1 cellular context compared by ENCODE assay signal in genomic region chr14:58287607-58288042, GRCh38.
TF ChIP-seq lines count a peak whose summit lies in the region.

No MANE protein-coding gene starts in this region.

TF ChIP-seq in HepG2, 621 proteins besides CTCF, POLR2A, EP300 and RAD21 (continued from another document and continues in another):
- TF ChIP-seq ZNF710 (CRISPR knock-in tag; IDR thresholded peaks at IDR 0.05; ENCODE audit: borderline replicate concordance): peak; percentile 77; the same call in 1 of the 2 replicates
- TF ChIP-seq RXRA (CRISPR knock-in tag; IDR thresholded peaks at IDR 0.05): peak; percentile 48; the same call in 1 of the 2 replicates
- TF ChIP-seq SP5 (CRISPR knock-in tag; IDR thresholded peaks at IDR 0.05; ENCODE audit: borderline replicate concordance, low read depth): peak; percentile 38; the same call in 1 of the 2 replicates
- peak in 1 of 2 experiments; percentile 17; a peak in 1 of 4 replicates for TF ChIP-seq HMGXB4 (CRISPR knock-in tag; IDR thresholded peaks at IDR 0.05; ENCODE audit: borderline replicate concordance in 1 of 2, low read depth in 1 of 2)
- no peak for TF ChIP-seq FOXP1 (IDR thresholded peaks at IDR 0.05)
- TF ChIP-seq FOXP1 (CRISPR knock-in tag; IDR thresholded peaks at IDR 0.05): no peak
- TF ChIP-seq ZMYM4 (CRISPR knock-in tag; IDR thresholded peaks at IDR 0.05): peak; percentile 92
- TF ChIP-seq HHEX (CRISPR knock-in tag; IDR thresholded peaks at IDR 0.05): peak; percentile 80
- TF ChIP-seq PHF21A (CRISPR knock-in tag; IDR thresholded peaks at IDR 0.05): peak; percentile 74
- TF ChIP-seq NONO (IDR thresholded peaks at IDR 0.05): no peak
- TF ChIP-seq NONO (CRISPR knock-in tag; conservative IDR thresholded peaks at IDR 0.05): 0 out of 2 replicates have a peak, but pooled peaks have one; percentile 26
- TF ChIP-seq ATF1 (CRISPR knock-in tag; IDR thresholded peaks at IDR 0.05): 0 out of 2 replicates have a peak, but pooled peaks have one; percentile 51
- peak; percentile 41; the same call in 1 of the 2 replicates for TF ChIP-seq ZNF816 (CRISPR knock-in tag; IDR thresholded peaks at IDR 0.05; ENCODE audit: borderline replicate concordance)
- TF ChIP-seq HDAC1 (CRISPR knock-in tag; IDR thresholded peaks at IDR 0.05): peak; percentile 46; the same call in 1 of the 2 replicates
- TF ChIP-seq TCF12 (IDR thresholded peaks at IDR 0.05): no peak
- peak; percentile 42; the same call in 1 of the 2 replicates for TF ChIP-seq TCF12 (CRISPR knock-in tag; IDR thresholded peaks at IDR 0.05)
- TF ChIP-seq RFX3 (CRISPR knock-in tag; IDR thresholded peaks at IDR 0.05): no peak
- TF ChIP-seq FOXP4 (CRISPR knock-in tag; IDR thresholded peaks at IDR 0.05): peak; percentile 90
- peak; percentile 56; the same call in 1 of the 2 replicates for TF ChIP-seq PITX1 (CRISPR knock-in tag; IDR thresholded peaks at IDR 0.05)
- no peak for TF ChIP-seq ZNF576 (CRISPR knock-in tag; IDR thresholded peaks at IDR 0.05)
- peak; percentile 66 for TF ChIP-seq ELF3 (CRISPR knock-in tag; IDR thresholded peaks at IDR 0.05)
- no peak for TF ChIP-seq PLRG1 (conservative IDR thresholded peaks at IDR 0.05)
- peak; percentile 64; the same call in 1 of the 2 replicates for TF ChIP-seq RCOR2 (CRISPR knock-in tag; IDR thresholded peaks at IDR 0.05)
- TF ChIP-seq CREB1 (IDR thresholded peaks at IDR 0.05): no peak
- TF ChIP-seq CREB1 (CRISPR knock-in tag; IDR thresholded peaks at IDR 0.05): peak; percentile 53; the same call in 1 of the 2 replicates
- 0 out of 4 replicates have a peak, but pooled peaks of 1 of the 2 experiments have one; percentile 32 for TF ChIP-seq REST (IDR thresholded peaks at IDR 0.05; ENCODE audit: borderline replicate concordance in 1 of 2, low read depth in 1 of 2, low read length in 2 of 2)
- peak; percentile 67; the same call in 1 of the 2 replicates for TF ChIP-seq IRF2 (CRISPR knock-in tag; IDR thresholded peaks at IDR 0.05)
- TF ChIP-seq RFXAP (CRISPR knock-in tag; IDR thresholded peaks at IDR 0.05; ENCODE audit: borderline replicate concordance): 0 out of 2 replicates have a peak, but pooled peaks have one; percentile 69
- TF ChIP-seq RBAK (CRISPR knock-in tag; IDR thresholded peaks at IDR 0.05): no peak
- TF ChIP-seq AHDC1 (CRISPR knock-in tag; IDR thresholded peaks at IDR 0.05; ENCODE audit: borderline replicate concordance): peak; percentile 96
- TF ChIP-seq POGZ (CRISPR knock-in tag; IDR thresholded peaks at IDR 0.05): peak; percentile 95
- no peak for TF ChIP-seq MXI1 (IDR thresholded peaks at IDR 0.05; ENCODE audit: borderline replicate concordance, low read depth, low read length)
- no peak for TF ChIP-seq ZNF616 (CRISPR knock-in tag; IDR thresholded peaks at IDR 0.05; ENCODE audit: low read depth)
- no peak for TF ChIP-seq HOXD1 (CRISPR knock-in tag; IDR thresholded peaks at IDR 0.05)
- TF ChIP-seq ARID5B (CRISPR knock-in tag; IDR thresholded peaks at IDR 0.05): peak; percentile 96
- TF ChIP-seq GPBP1L1 (CRISPR knock-in tag; IDR thresholded peaks at IDR 0.05): no peak
- TF ChIP-seq ZNF614 (CRISPR knock-in tag; IDR thresholded peaks at IDR 0.05; ENCODE audit: borderline replicate concordance): peak; percentile 79; the same call in 1 of the 2 replicates
